Comparison of ENCODE assay signal across 1 cellular context in genomic region chr6:31629014-31629413, GRCh38.
TF ChIP-seq lines count a peak whose summit lies in the region.

No MANE protein-coding gene starts in this region.

TF ChIP-seq in HepG2, 621 proteins besides CTCF, POLR2A, EP300 and RAD21:
- no peak for TF ChIP-seq ZNF331 (CRISPR knock-in tag; IDR thresholded peaks at IDR 0.05)
- peak; percentile 75 for TF ChIP-seq RBM22 (optimal IDR thresholded peaks at IDR 0.05; ENCODE audit: low read length)
- no peak for TF ChIP-seq ZNF550 (CRISPR knock-in tag; IDR thresholded peaks at IDR 0.05; ENCODE audit: borderline replicate concordance)
- no peak for TF ChIP-seq ZNF329 (CRISPR knock-in tag; IDR thresholded peaks at IDR 0.05; ENCODE audit: low read depth)
- TF ChIP-seq ZNF558 (CRISPR knock-in tag; IDR thresholded peaks at IDR 0.05; ENCODE audit: borderline replicate concordance) = no peak
TF ChIP-seq in HepG2: peak in this region for 1.
